ENCODE assay signal across 16 cellular contexts in the genomic region with DNA sequence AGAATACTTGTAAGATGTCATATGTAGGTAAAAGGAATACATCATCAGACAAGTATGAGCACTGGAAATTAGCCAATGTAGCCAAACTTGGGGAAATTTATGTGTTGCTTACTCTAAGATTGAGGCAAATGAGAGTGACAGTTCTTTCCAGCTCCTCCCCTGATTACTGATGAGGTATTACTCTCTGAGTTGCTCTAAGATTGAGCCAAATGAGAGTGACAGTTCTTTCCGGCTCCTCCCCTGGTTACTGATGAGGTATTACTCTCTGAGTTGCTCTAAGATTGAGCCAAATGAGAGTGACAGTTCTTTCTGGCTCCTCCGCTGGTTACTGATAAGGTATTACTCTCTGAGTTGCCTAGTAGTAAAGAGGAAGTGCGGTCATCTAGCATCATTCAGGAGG.
"Had no signal": no experiment of that assay in that cellular context is flagged by ENCODE, and none has a peak within 500 bp of the region (broad histone marks: within the 10 kb centered on the region; RNA-seq: fewer than 3 reads in every experiment).

No MANE protein-coding gene starts in this region.

- H3K27me3 ChIP-seq: dorsolateral prefrontal cortex, neutrophil, stomach had no signal

- H3K9me3 ChIP-seq: heart left ventricle, neutrophil, stomach, thoracic aorta had no signal

- ATAC-seq: heart left ventricle; naive thymus-derived CD4-positive, alpha-beta T cell had no signal

- H3K36me3 ChIP-seq: heart left ventricle, neutrophil, stomach, thoracic aorta had no signal

- H3K27ac ChIP-seq: dorsolateral prefrontal cortex, heart left ventricle, neutrophil, stomach, thoracic aorta had no signal

- H3K27ac Mint-ChIP-seq: naive thymus-derived CD4-positive, alpha-beta T cell had no signal

- H3K4me1 ChIP-seq: heart left ventricle, stomach had no signal

- DNase-seq: cortex of kidney; dorsolateral prefrontal cortex; effector CD8-positive, alpha-beta T cell; heart left ventricle; hippocampal formation; naive thymus-derived CD4-positive, alpha-beta T cell; posterior cingulate gyrus; right cardiac atrium; small intestine; stimulated activated CD4-positive, alpha-beta T cell treated with anti-CD3 and anti-CD28 coated beads, Interleukin-12 subunit alpha, Interleukin-12 subunit beta, amount 100 ng/mL, for 4 hours; stimulated activated naive CD4-positive, alpha-beta T cell; stomach; substantia nigra; trophoblast cell had no signal

- H3K27me3 Mint-ChIP-seq: naive thymus-derived CD4-positive, alpha-beta T cell had no signal

- H3K4me3 Mint-ChIP-seq: naive thymus-derived CD4-positive, alpha-beta T cell had no signal

- H3K4me3 ChIP-seq: dorsolateral prefrontal cortex, heart left ventricle, stomach, thoracic aorta had no signal
